In the genomic region with DNA sequence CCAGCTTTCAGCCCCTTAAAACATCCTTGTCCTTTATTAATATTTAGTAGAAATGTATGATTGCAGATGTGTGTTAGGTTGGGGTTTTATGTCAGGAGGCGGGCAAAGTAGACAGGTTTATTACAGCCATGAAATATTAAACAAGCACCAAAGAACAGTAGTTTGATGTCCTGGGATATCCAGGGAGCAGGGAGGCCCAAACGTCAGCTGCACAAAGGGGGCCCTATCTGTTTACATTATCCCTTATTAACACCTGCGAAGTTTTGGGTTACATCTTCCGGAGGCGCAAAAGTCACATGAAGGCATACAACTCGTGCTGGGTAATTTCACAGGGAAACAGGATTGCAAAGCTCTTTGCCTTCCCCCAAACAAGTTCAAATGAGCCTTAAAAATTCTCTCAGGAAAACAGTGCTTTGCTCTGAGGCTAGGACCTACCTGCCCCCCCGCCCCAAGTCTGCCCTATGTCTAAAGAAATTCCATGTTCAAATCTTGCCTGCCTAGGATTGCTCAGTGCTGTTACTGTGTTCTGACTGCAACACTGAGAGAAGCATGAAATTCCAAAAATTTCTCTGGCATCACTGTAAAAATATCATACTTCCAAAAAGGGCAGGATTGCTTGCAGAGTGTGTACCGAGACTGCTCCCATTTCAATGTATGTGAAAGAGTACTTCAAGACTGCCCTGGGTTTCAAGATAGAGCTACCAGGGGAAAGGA, we compare ENCODE assay signal across 1 cellular context.
TF ChIP-seq lines count a peak whose summit lies in the region.

No MANE protein-coding gene starts in this region.

TF ChIP-seq in HepG2, 621 proteins besides CTCF, POLR2A, EP300 and RAD21:
- no peak for TF ChIP-seq MAFG (CRISPR knock-in tag; IDR thresholded peaks at IDR 0.05)
- no peak for TF ChIP-seq ZNF296 (CRISPR knock-in tag; conservative IDR thresholded peaks at IDR 0.05)
- TF ChIP-seq, protein P1, sequence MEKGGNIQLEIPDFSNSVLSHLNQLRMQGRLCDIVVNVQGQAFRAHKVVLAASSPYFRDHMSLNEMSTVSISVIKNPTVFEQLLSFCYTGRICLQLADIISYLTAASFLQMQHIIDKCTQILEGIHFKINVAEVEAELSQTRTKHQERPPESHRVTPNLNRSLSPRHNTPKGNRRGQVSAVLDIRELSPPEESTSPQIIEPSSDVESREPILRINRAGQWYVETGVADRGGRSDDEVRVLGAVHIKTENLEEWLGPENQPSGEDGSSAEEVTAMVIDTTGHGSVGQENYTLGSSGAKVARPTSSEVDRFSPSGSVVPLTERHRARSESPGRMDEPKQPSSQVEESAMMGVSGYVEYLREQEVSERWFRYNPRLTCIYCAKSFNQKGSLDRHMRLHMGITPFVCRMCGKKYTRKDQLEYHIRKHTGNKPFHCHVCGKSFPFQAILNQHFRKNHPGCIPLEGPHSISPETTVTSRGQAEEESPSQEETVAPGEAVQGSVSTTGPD (CRISPR knock-in tag; IDR thresholded peaks at IDR 0.05): no peak
- no peak for TF ChIP-seq PCBP2 (optimal IDR thresholded peaks at IDR 0.05; ENCODE audit: low read depth, low read length, poor library complexity, severe bottlenecking)
- no peak for TF ChIP-seq HOXD1 (CRISPR knock-in tag; IDR thresholded peaks at IDR 0.05)
- no peak for TF ChIP-seq ZBTB3 (CRISPR knock-in tag; IDR thresholded peaks at IDR 0.05; ENCODE audit: borderline replicate concordance, low read depth)
- no peak for TF ChIP-seq CCAR2 (optimal IDR thresholded peaks at IDR 0.05; ENCODE audit: low read depth, low read length)
- no peak for TF ChIP-seq TAF1 (CRISPR knock-in tag; IDR thresholded peaks at IDR 0.05)
- no peak for TF ChIP-seq KLF12 (CRISPR knock-in tag; IDR thresholded peaks at IDR 0.05; ENCODE audit: borderline replicate concordance)
- TF ChIP-seq ATAD3A (CRISPR knock-in tag; IDR thresholded peaks at IDR 0.05): no peak
- no peak for TF ChIP-seq ZNF607 (CRISPR knock-in tag; IDR thresholded peaks at IDR 0.05; ENCODE audit: borderline replicate concordance)
- no peak for TF ChIP-seq ETV6 (CRISPR knock-in tag; conservative IDR thresholded peaks at IDR 0.05)
